30 cellular contexts compared by ENCODE assay signal in the genomic region with DNA sequence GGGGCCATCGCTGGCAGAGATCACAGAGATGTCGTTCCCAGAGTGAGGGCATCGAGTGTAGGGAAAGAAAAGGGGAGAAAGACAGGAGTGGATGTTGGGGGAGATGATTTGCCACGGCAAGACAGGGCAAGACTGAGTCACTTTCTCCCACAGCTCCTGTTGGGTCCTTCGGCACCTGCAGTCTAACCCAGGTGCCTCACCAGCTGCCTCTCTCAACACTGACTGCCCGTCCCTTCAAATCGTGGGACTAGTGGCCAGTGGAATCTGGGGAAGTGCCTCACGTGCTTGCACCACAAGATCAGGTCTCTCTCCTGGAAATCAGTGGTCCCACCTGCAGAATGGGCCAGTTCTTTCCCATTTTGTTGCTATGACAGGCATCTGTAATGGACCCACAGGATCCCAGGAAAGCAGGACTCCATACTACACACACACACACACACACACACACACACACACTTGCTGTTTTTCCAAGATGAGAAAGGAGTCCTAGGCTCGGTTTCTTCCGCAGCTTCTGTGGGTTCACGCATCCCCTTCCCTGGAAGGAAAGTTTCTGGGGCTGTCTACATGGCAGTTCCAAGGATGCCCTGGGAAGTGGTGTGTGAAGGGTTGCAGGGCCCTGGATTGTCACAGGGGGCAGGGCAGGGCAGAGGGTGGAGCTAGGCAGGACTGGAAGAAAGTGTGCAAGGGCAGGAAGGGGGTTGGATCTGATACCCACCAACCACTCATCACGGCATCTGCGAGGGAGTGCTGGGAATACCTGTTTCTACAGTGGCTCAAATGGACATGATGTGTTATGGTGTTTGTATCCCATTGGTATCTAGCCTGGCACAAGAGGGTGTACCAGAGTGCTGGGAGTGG. TPM values are rescaled to one million over a fixed set of nuclear protein-coding genes. Genes with fewer than 3 reads are reported as not detected.
DNase-seq lines count a peak whose midpoint lies in the region; TF ChIP-seq lines count a peak whose summit lies in the region.
"Had no signal": no experiment of that assay in that cellular context is flagged by ENCODE, and none has a peak within 500 bp of the region (broad histone marks: within the 10 kb centered on the region; RNA-seq: fewer than 3 reads in every experiment).

No MANE protein-coding gene starts in this region.

- peak; percentile 56 for DNase-seq in activated CD8-positive, alpha-beta memory T cell treated with anti-CD3 and anti-CD28 coated beads for 24 hours
- DNase-seq in activated CD8-positive, alpha-beta memory T cell treated with anti-CD3 and anti-CD28 coated beads, Interleukin-2, amount 50 U/mL, for 48 hours = no peak
- peak; percentile 55 for DNase-seq in SK-MEL-5 (ENCODE audit: low read depth, low spot score)
- DNase-seq in endothelial cell (ENCODE audit: low spot score) = no peak
- DNase-seq in type B pancreatic cell (ENCODE audit: extremely low spot score, unreplicated experiment) = no peak
- no peak for DNase-seq in COLO829 (ENCODE audit: low spot score)
- no peak for DNase-seq in GM23248
- no peak for DNase-seq in H7
- DNase-seq: activated CD4-positive, alpha-beta T cell treated with anti-CD3 and anti-CD28 coated beads for 4 hours; activated gamma-delta T cell; activated T-cell treated with anti-CD3 and anti-CD28 coated beads, Interleukin-2, amount 50 U/mL, for 1 hour; amygdala; CD4-positive, alpha-beta T cell; effector CD4-positive, alpha-beta T cell; H9; hypothalamus; mammary epithelial cell; MM.1S; mucosa of descending colon; natural killer cell; NCI-H2029 treated with DMSO at 0.1 percent for 48 hours; NCI-H526 treated with DMSO at 0.1 percent for 48 hours; Peyer's patch; SIG-M5; stimulated activated naive CD4-positive, alpha-beta T cell; T-helper 9 cell had no signal

- H3K27me3 ChIP-seq in GM23248 (replicated peaks; ENCODE audit: insufficient read depth) = peaks cover 89% of the 10 kb centered on the region
- peaks cover 96% of the 10 kb centered on the region for H3K27me3 ChIP-seq in H7 (ENCODE audit: control insufficient read depth, insufficient read depth, low read length)

- peaks cover 49% of the 10 kb centered on the region for H3K27me3 Mint-ChIP-seq in endothelial cell (ENCODE audit: unreplicated experiment)
- H3K27me3 Mint-ChIP-seq in type B pancreatic cell = peaks cover 79% of the 10 kb centered on the region

- no peaks in the 10 kb centered on the region for H3K4me1 ChIP-seq in GM23248 (ENCODE audit: insufficient read depth)

- peak overlapping the region; percentile 73 for H3K4me3 Mint-ChIP-seq in endothelial cell (ENCODE audit: unreplicated experiment)
- no peak overlapping the region for H3K4me3 Mint-ChIP-seq in type B pancreatic cell
- H3K4me3 Mint-ChIP-seq: CD4-positive, alpha-beta T cell; natural killer cell had no signal

- H3K79me2 ChIP-seq in GM23248 (ENCODE audit: insufficient read depth) = no peaks in the 10 kb centered on the region

- H3K4me3 ChIP-seq in GM23248 = no peak overlapping the region
- H3K4me3 ChIP-seq in H7 (ENCODE audit: insufficient read depth, low read depth, low read length) = no peak overlapping the region
- H3K4me3 ChIP-seq: mucosa of descending colon, Peyer's patch, skin epidermis, upper lobe of left lung had no signal

- no peaks in the 10 kb centered on the region for H3K9me2 ChIP-seq in GM23248 (ENCODE audit: insufficient read depth)

- H3K36me3 Mint-ChIP-seq in endothelial cell (ENCODE audit: low read depth, unreplicated experiment) (no peaks in the 10 kb centered on the region), type B pancreatic cell (peaks cover 4% of the 10 kb centered on the region)

- H3K4me2 ChIP-seq in GM23248 (ENCODE audit: unreplicated experiment) = no peak overlapping the region
- H3K4me2 ChIP-seq: KMS-11 had no signal

- no peaks in the 10 kb centered on the region for H3K36me3 ChIP-seq in GM23248 (ENCODE audit: low read depth)
- H3K36me3 ChIP-seq in H7 (replicated peaks; ENCODE audit: control insufficient read depth, insufficient read depth, low read length) = no peaks in the 10 kb centered on the region
- H3K36me3 ChIP-seq: Peyer's patch, upper lobe of left lung had no signal

- H3K9me3 Mint-ChIP-seq in endothelial cell (ENCODE audit: unreplicated experiment) = no peaks in the 10 kb centered on the region
- H3K9me3 Mint-ChIP-seq in type B pancreatic cell = no peaks in the 10 kb centered on the region
- H3K9me3 Mint-ChIP-seq: CD4-positive, alpha-beta T cell; natural killer cell had no signal

- H3K27ac ChIP-seq in GM23248 = no peak overlapping the region
- H3K27ac ChIP-seq: KMS-11, Peyer's patch, skin epidermis, upper lobe of left lung, VCaP had no signal

- peaks cover 21% of the 10 kb centered on the region for H3K4me1 Mint-ChIP-seq in endothelial cell (ENCODE audit: unreplicated experiment)
- H3K4me1 Mint-ChIP-seq in type B pancreatic cell (ENCODE audit: unreplicated experiment) = peaks cover 20% of the 10 kb centered on the region

- H2AFZ ChIP-seq in GM23248 = no peak overlapping the region

- TF ChIP-seq CTCF in endothelial cell (IDR thresholded peaks at IDR 0.05; ENCODE audit: unreplicated experiment) = no peak
- no peak for TF ChIP-seq CTCF in type B pancreatic cell (conservative IDR thresholded peaks at IDR 0.05)

- in situ Hi-C loops in SK-MEL-5 (cut with HindIII; ENCODE audit: low pct_unique_long_range_greater_than_20kb, low sequenced_read_pairs) = no loop called here
- in situ Hi-C loops in GM23248 (cut with MboI) = no loop called here

- no peak overlapping the region for H3K9ac ChIP-seq in GM23248
- H3K9ac ChIP-seq: KMS-11 had no signal

- no peaks in the 10 kb centered on the region for H3F3A ChIP-seq in GM23248 (ENCODE audit: insufficient read depth)

- no peaks in the 10 kb centered on the region for H4K20me1 ChIP-seq in GM23248 (ENCODE audit: insufficient read depth)

- H3K27ac Mint-ChIP-seq in endothelial cell (ENCODE audit: unreplicated experiment) (no peak overlapping the region), type B pancreatic cell (peak overlapping the region; percentile 48)
- H3K27ac Mint-ChIP-seq: CD4-positive, alpha-beta T cell; H9; natural killer cell had no signal

- H3K9me3 ChIP-seq in GM23248 (ENCODE audit: low read depth) = no peaks in the 10 kb centered on the region
- H3K9me3 ChIP-seq: mucosa of descending colon, upper lobe of left lung had no signal

- 39% methylated on average over 13 of the region's 13 CpGs for WGBS in GM23248 (ENCODE audit: low coverage in 1 of 2, low lambda C conversion rate in 2 of 2, missing lambda C conversion rate in 2 of 2), 2 experiments

RNA-seq across cellular contexts. Expression of a gene that starts 10.2 kb away (rescaled TPM):
- 31.3 and 34.4 TPM in 2 replicates for total RNA-seq in SK-MEL-5 (2014; rRNA removed; shearing (Covaris generic))
- polyA plus RNA-seq in SK-MEL-5 (2015; cell fraction: cytosol; rRNA removed) = 16.1 and 27.3 TPM in 2 replicates
- polyA plus RNA-seq in SK-MEL-5 (2015; cell fraction: nucleus; rRNA removed) = 30.6 and 35.7 TPM in 2 replicates
- total RNA-seq in endothelial cell (ENCODE audit: unreplicated experiment) = 3.3 TPM
- 13.3 and 16.0 TPM in 2 replicates for total RNA-seq in type B pancreatic cell (ENCODE audit: low replicate concordance)
- total RNA-seq in GM23248 (2014; rRNA removed; shearing (Covaris generic)) = 2.7 and 3.9 TPM in 2 replicates
- polyA plus RNA-seq in GM23248 (2016; fragmentation: Nextera tagmentation; extraction: Ambion mirVana) = 5.9 and 6.4 TPM in 2 replicates
- 1.4 and 1.9 TPM in 2 replicates for total RNA-seq in H7 (2014; rRNA removed; shearing (Covaris generic))

RNA-seq across cellular contexts. Expression of a gene that starts 29.1 kb away (rescaled TPM):
- 18.0 and 18.4 TPM in 2 replicates for total RNA-seq in SK-MEL-5 (2014; rRNA removed; shearing (Covaris generic))
- polyA plus RNA-seq in SK-MEL-5 (2015; cell fraction: cytosol; rRNA removed) = 24.5 and 29.7 TPM in 2 replicates
- 59.6 and 70.5 TPM in 2 replicates for polyA plus RNA-seq in SK-MEL-5 (2015; cell fraction: nucleus; rRNA removed)
- total RNA-seq in endothelial cell (ENCODE audit: unreplicated experiment) = 50.0 TPM
- total RNA-seq in type B pancreatic cell (ENCODE audit: low replicate concordance) = 21.6 and 72.0 TPM in 2 replicates
- total RNA-seq in GM23248 (2014; rRNA removed; shearing (Covaris generic)) = 0.11 and 0.13 TPM in 2 replicates
- polyA plus RNA-seq in GM23248 (2016; fragmentation: Nextera tagmentation; extraction: Ambion mirVana) = 0.13 and 0.23 TPM in 2 replicates
- 89.1 and 97.4 TPM in 2 replicates for total RNA-seq in H7 (2014; rRNA removed; shearing (Covaris generic))

RNA-seq across cellular contexts. Expression of a gene that starts 32.1 kb away (rescaled TPM):
- total RNA-seq in SK-MEL-5 (2014; rRNA removed; shearing (Covaris generic)) = 120 and 128 TPM in 2 replicates
- polyA plus RNA-seq in SK-MEL-5 (2015; cell fraction: cytosol; rRNA removed) = 243 and 286 TPM in 2 replicates
- 260 and 320 TPM in 2 replicates for polyA plus RNA-seq in SK-MEL-5 (2015; cell fraction: nucleus; rRNA removed)
- total RNA-seq in endothelial cell (ENCODE audit: unreplicated experiment) = 6.8 TPM
- total RNA-seq in type B pancreatic cell (ENCODE audit: low replicate concordance) = 39.6 and 76.2 TPM in 2 replicates
- total RNA-seq in GM23248 (2014; rRNA removed; shearing (Covaris generic)) = 11.4 and 18.9 TPM in 2 replicates
- 1.2 and 1.4 TPM in 2 replicates for polyA plus RNA-seq in GM23248 (2016; fragmentation: Nextera tagmentation; extraction: Ambion mirVana)
- total RNA-seq in H7 (2014; rRNA removed; shearing (Covaris generic)) = 6.4 and 6.6 TPM in 2 replicates

Comparison
In these comparisons a context has a peak if more than half of its experiments do, and no peak if none do; other contexts are left out.
1. DNase-seq: peak in activated CD8-positive, alpha-beta memory T cell treated with anti-CD3 and anti-CD28 coated beads for 24 hours (single experiment) and SK-MEL-5 (single experiment); none in activated CD8-positive, alpha-beta memory T cell treated with anti-CD3 and anti-CD28 coated beads, Interleukin-2, amount 50 U/mL, for 48 hours (single experiment), endothelial cell (single experiment), type B pancreatic cell (single experiment), COLO829 (single experiment), GM23248 (single experiment) and H7 (single experiment).
2. RNA of a gene that starts 29.1 kb away (total RNA-seq): 89.1 to 97.4 TPM in H7, 21.6 to 72.0 TPM in type B pancreatic cell, 50.0 TPM in endothelial cell (single experiment) and 18.0 to 18.4 TPM in SK-MEL-5; 0.11 to 0.13 TPM in GM23248; every median in the first group is over 10 times any median in the second.